ENCODE assay signal across 10 cellular contexts in the genomic region with DNA sequence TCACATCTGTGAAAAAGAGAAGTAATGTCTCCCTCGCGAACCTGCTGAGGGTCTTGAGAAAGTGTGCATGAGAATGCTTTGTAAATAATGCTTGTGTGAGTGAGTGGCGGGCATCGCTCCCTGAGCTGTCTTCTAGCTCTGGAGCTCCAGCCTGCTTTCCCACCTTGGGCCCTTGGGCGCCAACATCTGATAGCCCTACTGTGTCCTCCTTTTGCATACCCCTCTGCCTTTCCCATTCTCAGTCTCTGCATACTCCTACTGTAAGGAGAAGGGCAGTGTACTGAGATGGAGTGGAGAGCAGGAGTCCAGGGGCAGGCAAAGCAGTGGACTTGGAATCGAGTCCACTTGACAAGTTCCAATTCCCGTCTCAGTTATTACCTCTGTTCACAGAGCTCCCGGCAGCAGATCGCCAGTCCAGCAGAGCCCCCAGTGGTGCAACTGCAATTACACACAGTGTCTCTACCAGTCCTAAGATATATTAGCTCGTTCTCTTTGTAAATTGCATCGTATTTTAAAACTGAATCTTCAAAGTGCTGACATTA. TPM values are rescaled to one million over a fixed set of nuclear protein-coding genes. Genes with fewer than 3 reads are reported as not detected.
DNase-seq lines count a peak whose midpoint lies in the region; ATAC-seq, FAIRE-seq and TF ChIP-seq lines count a peak whose summit lies in the region.
"Had no signal": no experiment of that assay in that cellular context is flagged by ENCODE, and none has a peak within 500 bp of the region (broad histone marks: within the 10 kb centered on the region; RNA-seq: fewer than 3 reads in every experiment).

No MANE protein-coding gene starts in this region.

- H3K4me1 Mint-ChIP-seq in endodermal cell: no peaks in the 10 kb centered on the region

- FAIRE-seq in HepG2 (lab: Jason Lieb, UNC): peak; percentile 72
- FAIRE-seq in D721Med (lab: Jason Lieb, UNC): no peak

- POLR2A ChIA-PET in HepG2 (lab: Yijun Ruan, JAX): no interaction called here

- no peaks in the 10 kb centered on the region for H3K9me3 ChIP-seq in HepG2 (ENCODE audit: low read length)
- no peaks in the 10 kb centered on the region for H3K9me3 ChIP-seq in right lobe of liver
- no peaks in the 10 kb centered on the region for H3K9me3 ChIP-seq in endodermal cell (ENCODE audit: control insufficient read depth, low read length)

- H3K27me3 Mint-ChIP-seq in endodermal cell (ENCODE audit: insufficient read depth): peaks cover 1% of the 10 kb centered on the region

- ATAC-seq in HepG2: peak; percentile 92
- ATAC-seq in right lobe of liver: no peak
- ATAC-seq in GM21423 (IDR thresholded peaks at IDR 0.05; ENCODE audit: unreplicated experiment): no peak

- WGBS in HepG2 (ENCODE audit: low lambda C conversion rate): 37% methylated on average over 11 of the region's 11 CpGs
- 49% methylated on average over 10 of the region's 11 CpGs for WGBS in right lobe of liver (ENCODE audit: insufficient coverage, low coverage, low lambda C conversion rate, missing lambda C conversion rate)
- WGBS in endodermal cell (ENCODE audit: insufficient coverage in 1 of 2, insufficient read length in 1 of 2), 2 experiments: 91 to 100% methylated on average over 2 to 11 of the region's 11 CpGs

- no peak for TF ChIP-seq POLR2A in HepG2 (IDR thresholded peaks at IDR 0.05; ENCODE audit: insufficient read depth in 1 of 2, low read depth in 2 of 2, low read length in 2 of 2)
- TF ChIP-seq POLR2A in right lobe of liver (IDR thresholded peaks at IDR 0.05): no peak
- no peak for TF ChIP-seq POLR2A in NB4 (IDR thresholded peaks at IDR 0.05; ENCODE audit: extremely low read depth, insufficient read length)

- no peak overlapping the region for H2AFZ ChIP-seq in HepG2 (ENCODE audit: low read length)

- H3K27ac Mint-ChIP-seq in endodermal cell: no peak overlapping the region

- H3K36me3 ChIP-seq in HepG2 (replicated peaks in 1 of 2; ENCODE audit: control insufficient read depth in 1 of 2, insufficient read depth in 2 of 2, low read length in 2 of 2) (no peaks in the 10 kb centered on the region), right lobe of liver (no peaks in the 10 kb centered on the region), endodermal cell (ENCODE audit: control insufficient read depth, insufficient read depth, low read length) (no peaks in the 10 kb centered on the region)

- DNase-seq in HepG2 (ENCODE audit: low spot score): no peak
- DNase-seq in right lobe of liver: no peak
- no peak for DNase-seq in NB4 (ENCODE audit: low read depth)
- DNase-seq in endodermal cell: no peak
- no peak for DNase-seq in D721Med (ENCODE audit: insufficient read length, low spot score)
- DNase-seq in AG20443 (ENCODE audit: low spot score): no peak
- DNase-seq in NCI-H2107 (lab: John Stamatoyannopoulos, UW): no peak

- H3K79me2 ChIP-seq in HepG2 (ENCODE audit: insufficient read depth, low read length): no peaks in the 10 kb centered on the region

- TF ChIP-seq RAD21 in HepG2 (CRISPR knock-in tag; IDR thresholded peaks at IDR 0.05): peak; percentile 57; the same call in 1 of the 2 replicates

- H3K4me1 ChIP-seq in HepG2 (ENCODE audit: insufficient read depth, low read length) (no peaks in the 10 kb centered on the region), right lobe of liver (no peaks in the 10 kb centered on the region), endodermal cell (ENCODE audit: control insufficient read depth, insufficient read depth, low read length) (no peaks in the 10 kb centered on the region)

- H4K20me1 ChIP-seq in HepG2 (ENCODE audit: insufficient read depth, low read length): no peaks in the 10 kb centered on the region

- H3K4me3 Mint-ChIP-seq in endodermal cell: no peak overlapping the region

- no peaks in the 10 kb centered on the region for H3K9me3 Mint-ChIP-seq in endodermal cell

- H3K4me2 ChIP-seq in HepG2 (ENCODE audit: low read depth, low read length): no peak overlapping the region

- no TSS peak for BruUV-seq in HepG2 (replicated peaks; lab: Mats Ljungman, UMichigan)

- H3K27ac ChIP-seq in HepG2 (ENCODE audit: extremely low read length, insufficient read depth, low read length) (no peak overlapping the region), right lobe of liver (no peak overlapping the region), endodermal cell (ENCODE audit: low read depth, low read length) (no peak overlapping the region)

- TF ChIP-seq CTCF in HepG2 (CRISPR knock-in tag; IDR thresholded peaks at IDR 0.05) (no peak; the same call in 1 of the 2 replicates), right lobe of liver (IDR thresholded peaks at IDR 0.05) (no peak), NB4 (IDR thresholded peaks at IDR 0.05; ENCODE audit: low read depth, low read length) (peak; percentile 12), endodermal cell (conservative IDR thresholded peaks at IDR 0.05) (peak; percentile 58), D721Med (IDR thresholded peaks at IDR 0.05; ENCODE audit: insufficient read depth, missing control alignments) (no peak)

- H3K4me3 ChIP-seq in HepG2 (replicated peaks in 1 of 3; ENCODE audit: insufficient read depth in 1 of 3, low read depth in 2 of 3, low read length in 3 of 3) (no peak overlapping the region), right lobe of liver (no peak overlapping the region), NB4 (ENCODE audit: low read depth, low read length) (no peak overlapping the region), endodermal cell (ENCODE audit: low read length) (no peak overlapping the region)

- no peaks in the 10 kb centered on the region for H3K36me3 Mint-ChIP-seq in endodermal cell (ENCODE audit: low read depth)

- TF ChIP-seq EP300 in HepG2 (IDR thresholded peaks at IDR 0.05; ENCODE audit: low read depth in 2 of 2, low read length in 2 of 2) (no peak), HepG2 (CRISPR knock-in tag; IDR thresholded peaks at IDR 0.05; ENCODE audit: borderline replicate concordance) (no peak)

- H3K27me3 ChIP-seq in HepG2 (ENCODE audit: control insufficient read depth in 1 of 2, insufficient read depth in 2 of 2, low read length in 2 of 2) (peaks cover 10 to 53% of the 10 kb centered on the region in 2 experiments; a peak in 4 of 5 replicates), right lobe of liver (no peaks in the 10 kb centered on the region), endodermal cell (ENCODE audit: control insufficient read depth, insufficient read depth, low read length, poor library complexity, severe bottlenecking) (peaks cover 5% of the 10 kb centered on the region)

- in situ Hi-C loops in HepG2 (cut with HindIII; ENCODE audit: extremely low pct_ligation_motif_present, low pct_unique_long_range_greater_than_20kb): no loop called here

- H3K9ac ChIP-seq in HepG2 (ENCODE audit: insufficient read depth, low read depth, low read length): no peak overlapping the region
- H3K9ac ChIP-seq in endodermal cell (ENCODE audit: extremely low read depth, low read length, poor library complexity, severe bottlenecking): no peak overlapping the region

- CTCF ChIA-PET in HepG2 (lab: Yijun Ruan, JAX; ENCODE audit: low intra/inter-chr PET ratio, low total read pairs): no interaction called here

- intact Hi-C loops in HepG2 (cut with micrococcal nuclease; ENCODE audit: unreplicated experiment): no loop called here
- intact Hi-C loops in right lobe of liver (cut with DNase I): no loop called here

RNA-seq across cellular contexts. Expression of a gene that starts 0.9 kb away (rescaled TPM):
- not detected in 2 replicates for total RNA-seq in HepG2 (2016; rRNA removed; fragmentation: Illumina TruSeq; extraction: Trizol)
- total RNA-seq in HepG2 (2016; cell fraction: cytosol; rRNA removed; fragmentation: Illumina TruSeq; extraction: Trizol; ENCODE audit: low read depth): not detected in 2 replicates
- total RNA-seq in HepG2 (2016; cell fraction: insoluble cytoplasmic fraction; rRNA removed; fragmentation: Illumina TruSeq; extraction: Trizol): not detected in 2 replicates
- not detected in 2 replicates for total RNA-seq in HepG2 (2016; cell fraction: membrane; rRNA removed; fragmentation: Illumina TruSeq; extraction: Trizol)
- total RNA-seq in HepG2 (2016; cell fraction: nucleus; rRNA removed; fragmentation: Illumina TruSeq; extraction: Trizol): not detected in 2 replicates
- not detected in 2 replicates for polyA plus RNA-seq in HepG2 (2011; rRNA removed)
- not detected in 2 replicates for polyA plus RNA-seq in HepG2 (2011; cell fraction: cytosol; rRNA removed)
- polyA plus RNA-seq in HepG2 (2011; cell fraction: nucleus; rRNA removed): not detected in 2 replicates
- not detected in 2 replicates for polyA plus RNA-seq in HepG2 (2012)
- polyA plus RNA-seq in HepG2 (2016; cell fraction: cytosol; fragmentation: Illumina TruSeq; extraction: Trizol; ENCODE audit: low read depth): not detected in 2 replicates
- polyA plus RNA-seq in HepG2 (2016; cell fraction: insoluble cytoplasmic fraction; fragmentation: Illumina TruSeq; extraction: Trizol; ENCODE audit: low read depth): not detected in 2 replicates
- polyA plus RNA-seq in HepG2 (2016; cell fraction: membrane; fragmentation: Illumina TruSeq; extraction: Trizol; ENCODE audit: low read depth): not detected in 2 replicates
- polyA plus RNA-seq in HepG2 (2016; cell fraction: nucleus; fragmentation: Illumina TruSeq; extraction: Trizol; ENCODE audit: insufficient read depth, low read depth): not detected in 2 replicates
- polyA minus RNA-seq in HepG2 (2011; rRNA and poly(A)+ RNA removed; ENCODE audit: low replicate concordance): not detected in 2 replicates
- not detected in 2 replicates for polyA minus RNA-seq in HepG2 (2011; cell fraction: cytosol; rRNA and poly(A)+ RNA removed)
- polyA minus RNA-seq in HepG2 (2011; cell fraction: nucleus; rRNA and poly(A)+ RNA removed): not detected in 2 replicates
- not detected for total RNA-seq in right lobe of liver
- total RNA-seq in endodermal cell: not detected
- polyA plus RNA-seq in endodermal cell (2013, experiment 1 of 2): not detected
- polyA plus RNA-seq in endodermal cell (2013, experiment 2 of 2): not detected
- total RNA-seq: RPMI7951 had no signal
- polyA plus RNA-seq: esophagus had no signal

RNA-seq across cellular contexts. Expression of a gene that starts 48.1 kb away (rescaled TPM):
- total RNA-seq in HepG2 (2016; rRNA removed; fragmentation: Illumina TruSeq; extraction: Trizol) (not detected in 2 replicates), right lobe of liver (1 to 10 TPM in 1 of 6 experiments, under 1 TPM in 4, not detected in 1; 0.51 to 3.3 (median 0.88) TPM), endodermal cell (not detected)
- not detected in 2 replicates for total RNA-seq in HepG2 (2016; cell fraction: cytosol; rRNA removed; fragmentation: Illumina TruSeq; extraction: Trizol; ENCODE audit: low read depth)
- not detected in 2 replicates for total RNA-seq in HepG2 (2016; cell fraction: insoluble cytoplasmic fraction; rRNA removed; fragmentation: Illumina TruSeq; extraction: Trizol)
- total RNA-seq in HepG2 (2016; cell fraction: membrane; rRNA removed; fragmentation: Illumina TruSeq; extraction: Trizol): not detected in 2 replicates
- not detected in 2 replicates for total RNA-seq in HepG2 (2016; cell fraction: nucleus; rRNA removed; fragmentation: Illumina TruSeq; extraction: Trizol)
- polyA plus RNA-seq in HepG2 (2011; rRNA removed): 0.27 and 0.49 TPM in 2 replicates
- polyA plus RNA-seq in HepG2 (2011; cell fraction: cytosol; rRNA removed): 0.17 and 0.40 TPM in 2 replicates
- polyA plus RNA-seq in HepG2 (2011; cell fraction: nucleus; rRNA removed): not detected in 2 replicates
- polyA plus RNA-seq in HepG2 (2012): not detected in 2 replicates
- polyA plus RNA-seq in HepG2 (2016; cell fraction: cytosol; fragmentation: Illumina TruSeq; extraction: Trizol; ENCODE audit: low read depth): not detected in 2 replicates
- not detected in 2 replicates for polyA plus RNA-seq in HepG2 (2016; cell fraction: insoluble cytoplasmic fraction; fragmentation: Illumina TruSeq; extraction: Trizol; ENCODE audit: low read depth)
- not detected in 2 replicates for polyA plus RNA-seq in HepG2 (2016; cell fraction: membrane; fragmentation: Illumina TruSeq; extraction: Trizol; ENCODE audit: low read depth)
- not detected in 2 replicates for polyA plus RNA-seq in HepG2 (2016; cell fraction: nucleus; fragmentation: Illumina TruSeq; extraction: Trizol; ENCODE audit: insufficient read depth, low read depth)
- not detected in 2 replicates for polyA minus RNA-seq in HepG2 (2011; rRNA and poly(A)+ RNA removed; ENCODE audit: low replicate concordance)
- not detected in 2 replicates for polyA minus RNA-seq in HepG2 (2011; cell fraction: cytosol; rRNA and poly(A)+ RNA removed)
- not detected in 2 replicates for polyA minus RNA-seq in HepG2 (2011; cell fraction: nucleus; rRNA and poly(A)+ RNA removed)
- polyA plus RNA-seq in endodermal cell (2013, experiment 1 of 2): not detected
- polyA plus RNA-seq in endodermal cell (2013, experiment 2 of 2): not detected
- total RNA-seq: RPMI7951 had no signal

Comparison
In these comparisons a context has a peak if more than half of its experiments do, and no peak if none do; other contexts are left out.
1. CTCF ChIP-seq: peak in NB4 (single experiment) and endodermal cell (single experiment); none in HepG2 (single experiment), right lobe of liver (0 of 4) and D721Med (single experiment).